ENCODE assay signal across 1 cellular context in the genomic region with DNA sequence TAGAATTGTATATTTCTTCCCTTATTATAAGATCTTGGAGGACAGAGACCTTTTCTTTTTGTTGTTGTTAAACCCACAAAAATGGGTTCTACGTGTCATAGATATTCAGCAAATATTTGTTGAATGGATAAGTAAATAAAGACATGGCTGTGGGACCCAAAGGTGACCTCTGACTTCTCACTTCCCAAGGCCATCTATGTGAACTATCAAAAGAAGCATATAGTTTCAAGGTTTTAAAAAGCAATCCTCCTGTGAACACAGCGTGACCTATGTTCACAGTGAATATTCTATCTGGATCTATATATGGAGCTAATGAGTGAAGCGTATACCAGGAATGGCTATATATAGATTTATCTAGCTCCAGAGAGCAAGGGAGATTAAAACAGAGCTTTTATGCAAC.
TF ChIP-seq lines count a peak whose summit lies in the region.

No MANE protein-coding gene starts in this region.

TF ChIP-seq in HepG2, 621 proteins besides CTCF, POLR2A, EP300 and RAD21 (continued from another document):
- TF ChIP-seq, protein P1, sequence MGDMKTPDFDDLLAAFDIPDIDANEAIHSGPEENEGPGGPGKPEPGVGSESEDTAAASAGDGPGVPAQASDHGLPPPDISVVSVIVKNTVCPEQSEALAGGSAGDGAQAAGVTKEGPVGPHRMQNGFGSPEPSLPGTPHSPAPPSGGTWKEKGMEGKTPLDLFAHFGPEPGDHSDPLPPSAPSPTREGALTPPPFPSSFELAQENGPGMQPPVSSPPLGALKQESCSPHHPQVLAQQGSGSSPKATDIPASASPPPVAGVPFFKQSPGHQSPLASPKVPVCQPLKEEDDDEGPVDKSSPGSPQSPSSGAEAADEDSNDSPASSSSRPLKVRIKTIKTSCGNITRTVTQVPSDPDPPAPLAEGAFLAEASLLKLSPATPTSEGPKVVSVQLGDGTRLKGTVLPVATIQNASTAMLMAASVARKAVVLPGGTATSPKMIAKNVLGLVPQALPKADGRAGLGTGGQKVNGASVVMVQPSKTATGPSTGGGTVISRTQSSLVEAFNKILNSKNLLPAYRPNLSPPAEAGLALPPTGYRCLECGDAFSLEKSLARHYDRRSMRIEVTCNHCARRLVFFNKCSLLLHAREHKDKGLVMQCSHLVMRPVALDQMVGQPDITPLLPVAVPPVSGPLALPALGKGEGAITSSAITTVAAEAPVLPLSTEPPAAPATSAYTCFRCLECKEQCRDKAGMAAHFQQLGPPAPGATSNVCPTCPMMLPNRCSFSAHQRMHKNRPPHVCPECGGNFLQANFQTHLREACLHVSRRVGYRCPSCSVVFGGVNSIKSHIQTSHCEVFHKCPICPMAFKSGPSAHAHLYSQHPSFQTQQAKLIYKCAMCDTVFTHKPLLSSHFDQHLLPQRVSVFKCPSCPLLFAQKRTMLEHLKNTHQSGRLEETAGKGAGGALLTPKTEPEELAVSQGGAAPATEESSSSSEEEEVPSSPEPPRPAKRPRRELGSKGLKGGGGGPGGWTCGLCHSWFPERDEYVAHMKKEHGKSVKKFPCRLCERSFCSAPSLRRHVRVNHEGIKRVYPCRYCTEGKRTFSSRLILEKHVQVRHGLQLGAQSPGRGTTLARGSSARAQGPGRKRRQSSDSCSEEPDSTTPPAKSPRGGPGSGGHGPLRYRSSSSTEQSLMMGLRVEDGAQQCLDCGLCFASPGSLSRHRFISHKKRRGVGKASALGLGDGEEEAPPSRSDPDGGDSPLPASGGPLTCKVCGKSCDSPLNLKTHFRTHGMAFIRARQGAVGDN (CRISPR knock-in tag; IDR thresholded peaks at IDR 0.05) = no peak
- TF ChIP-seq, protein P2, sequence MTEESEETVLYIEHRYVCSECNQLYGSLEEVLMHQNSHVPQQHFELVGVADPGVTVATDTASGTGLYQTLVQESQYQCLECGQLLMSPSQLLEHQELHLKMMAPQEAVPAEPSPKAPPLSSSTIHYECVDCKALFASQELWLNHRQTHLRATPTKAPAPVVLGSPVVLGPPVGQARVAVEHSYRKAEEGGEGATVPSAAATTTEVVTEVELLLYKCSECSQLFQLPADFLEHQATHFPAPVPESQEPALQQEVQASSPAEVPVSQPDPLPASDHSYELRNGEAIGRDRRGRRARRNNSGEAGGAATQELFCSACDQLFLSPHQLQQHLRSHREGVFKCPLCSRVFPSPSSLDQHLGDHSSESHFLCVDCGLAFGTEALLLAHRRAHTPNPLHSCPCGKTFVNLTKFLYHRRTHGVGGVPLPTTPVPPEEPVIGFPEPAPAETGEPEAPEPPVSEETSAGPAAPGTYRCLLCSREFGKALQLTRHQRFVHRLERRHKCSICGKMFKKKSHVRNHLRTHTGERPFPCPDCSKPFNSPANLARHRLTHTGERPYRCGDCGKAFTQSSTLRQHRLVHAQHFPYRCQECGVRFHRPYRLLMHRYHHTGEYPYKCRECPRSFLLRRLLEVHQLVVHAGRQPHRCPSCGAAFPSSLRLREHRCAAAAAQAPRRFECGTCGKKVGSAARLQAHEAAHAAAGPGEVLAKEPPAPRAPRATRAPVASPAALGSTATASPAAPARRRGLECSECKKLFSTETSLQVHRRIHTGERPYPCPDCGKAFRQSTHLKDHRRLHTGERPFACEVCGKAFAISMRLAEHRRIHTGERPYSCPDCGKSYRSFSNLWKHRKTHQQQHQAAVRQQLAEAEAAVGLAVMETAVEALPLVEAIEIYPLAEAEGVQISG (CRISPR knock-in tag; IDR thresholded peaks at IDR 0.05) = no peak
- no peak for TF ChIP-seq MZF1 (CRISPR knock-in tag; IDR thresholded peaks at IDR 0.05; ENCODE audit: borderline replicate concordance)
- TF ChIP-seq RXRA (CRISPR knock-in tag; IDR thresholded peaks at IDR 0.05) = peak; percentile 79; the same call in 1 of the 2 replicates
- TF ChIP-seq, protein P3, sequence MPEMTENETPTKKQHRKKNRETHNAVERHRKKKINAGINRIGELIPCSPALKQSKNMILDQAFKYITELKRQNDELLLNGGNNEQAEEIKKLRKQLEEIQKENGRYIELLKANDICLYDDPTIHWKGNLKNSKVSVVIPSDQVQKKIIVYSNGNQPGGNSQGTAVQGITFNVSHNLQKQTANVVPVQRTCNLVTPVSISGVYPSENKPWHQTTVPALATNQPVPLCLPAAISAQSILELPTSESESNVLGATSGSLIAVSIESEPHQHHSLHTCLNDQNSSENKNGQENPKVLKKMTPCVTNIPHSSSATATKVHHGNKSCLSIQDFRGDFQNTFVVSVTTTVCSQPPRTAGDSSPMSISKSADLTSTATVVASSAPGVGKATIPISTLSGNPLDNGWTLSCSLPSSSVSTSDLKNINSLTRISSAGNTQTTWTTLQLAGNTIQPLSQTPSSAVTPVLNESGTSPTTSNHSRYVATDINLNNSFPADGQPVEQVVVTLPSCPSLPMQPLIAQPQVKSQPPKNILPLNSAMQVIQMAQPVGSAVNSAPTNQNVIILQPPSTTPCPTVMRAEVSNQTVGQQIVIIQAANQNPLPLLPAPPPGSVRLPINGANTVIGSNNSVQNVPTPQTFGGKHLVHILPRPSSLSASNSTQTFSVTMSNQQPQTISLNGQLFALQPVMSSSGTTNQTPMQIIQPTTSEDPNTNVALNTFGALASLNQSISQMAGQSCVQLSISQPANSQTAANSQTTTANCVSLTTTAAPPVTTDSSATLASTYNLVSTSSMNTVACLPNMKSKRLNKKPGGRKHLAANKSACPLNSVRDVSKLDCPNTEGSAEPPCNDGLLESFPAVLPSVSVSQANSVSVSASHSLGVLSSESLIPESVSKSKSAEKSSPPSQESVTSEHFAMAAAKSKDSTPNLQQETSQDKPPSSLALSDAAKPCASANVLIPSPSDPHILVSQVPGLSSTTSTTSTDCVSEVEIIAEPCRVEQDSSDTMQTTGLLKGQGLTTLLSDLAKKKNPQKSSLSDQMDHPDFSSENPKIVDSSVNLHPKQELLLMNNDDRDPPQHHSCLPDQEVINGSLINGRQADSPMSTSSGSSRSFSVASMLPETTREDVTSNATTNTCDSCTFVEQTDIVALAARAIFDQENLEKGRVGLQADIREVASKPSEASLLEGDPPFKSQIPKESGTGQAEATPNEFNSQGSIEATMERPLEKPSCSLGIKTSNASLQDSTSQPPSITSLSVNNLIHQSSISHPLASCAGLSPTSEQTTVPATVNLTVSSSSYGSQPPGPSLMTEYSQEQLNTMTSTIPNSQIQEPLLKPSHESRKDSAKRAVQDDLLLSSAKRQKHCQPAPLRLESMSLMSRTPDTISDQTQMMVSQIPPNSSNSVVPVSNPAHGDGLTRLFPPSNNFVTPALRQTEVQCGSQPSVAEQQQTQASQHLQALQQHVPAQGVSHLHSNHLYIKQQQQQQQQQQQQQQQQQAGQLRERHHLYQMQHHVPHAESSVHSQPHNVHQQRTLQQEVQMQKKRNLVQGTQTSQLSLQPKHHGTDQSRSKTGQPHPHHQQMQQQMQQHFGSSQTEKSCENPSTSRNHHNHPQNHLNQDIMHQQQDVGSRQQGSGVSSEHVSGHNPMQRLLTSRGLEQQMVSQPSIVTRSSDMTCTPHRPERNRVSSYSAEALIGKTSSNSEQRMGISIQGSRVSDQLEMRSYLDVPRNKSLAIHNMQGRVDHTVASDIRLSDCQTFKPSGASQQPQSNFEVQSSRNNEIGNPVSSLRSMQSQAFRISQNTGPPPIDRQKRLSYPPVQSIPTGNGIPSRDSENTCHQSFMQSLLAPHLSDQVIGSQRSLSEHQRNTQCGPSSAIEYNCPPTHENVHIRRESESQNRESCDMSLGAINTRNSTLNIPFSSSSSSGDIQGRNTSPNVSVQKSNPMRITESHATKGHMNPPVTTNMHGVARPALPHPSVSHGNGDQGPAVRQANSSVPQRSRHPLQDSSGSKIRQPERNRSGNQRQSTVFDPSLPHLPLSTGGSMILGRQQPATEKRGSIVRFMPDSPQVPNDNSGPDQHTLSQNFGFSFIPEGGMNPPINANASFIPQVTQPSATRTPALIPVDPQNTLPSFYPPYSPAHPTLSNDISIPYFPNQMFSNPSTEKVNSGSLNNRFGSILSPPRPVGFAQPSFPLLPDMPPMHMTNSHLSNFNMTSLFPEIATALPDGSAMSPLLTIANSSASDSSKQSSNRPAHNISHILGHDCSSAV (CRISPR knock-in tag; IDR thresholded peaks at IDR 0.05; ENCODE audit: borderline replicate concordance) = no peak
- no peak for TF ChIP-seq NFIB (CRISPR knock-in tag; IDR thresholded peaks at IDR 0.05; ENCODE audit: borderline replicate concordance)
- TF ChIP-seq MIER2 (CRISPR knock-in tag; IDR thresholded peaks at IDR 0.05) = no peak
